In the genomic region with DNA sequence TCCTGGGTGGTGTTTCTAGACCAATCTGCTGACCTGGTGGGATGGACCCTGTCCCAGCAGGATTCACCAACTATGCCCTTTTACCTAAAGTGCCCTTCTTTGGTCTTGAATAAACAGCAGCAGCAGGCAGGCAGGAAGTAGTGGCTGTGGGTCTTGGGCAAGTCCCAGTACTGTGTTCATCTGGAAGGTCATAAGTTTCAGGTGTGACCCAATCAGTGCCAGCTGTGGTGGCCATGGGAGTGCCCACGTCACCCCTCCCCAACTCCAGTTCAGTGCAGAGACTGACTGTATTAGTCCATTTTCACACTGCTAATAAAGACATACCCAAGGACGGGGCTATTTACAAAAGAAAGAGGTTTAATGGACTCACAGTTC, we compare ENCODE assay signal across 1 cellular context.
TF ChIP-seq lines count a peak whose summit lies in the region.

No MANE protein-coding gene starts in this region.

TF ChIP-seq in IMR-90, 13 proteins besides CTCF, POLR2A, EP300 and RAD21 (continued from another document):
- no peak for TF ChIP-seq USF2 (IDR thresholded peaks at IDR 0.05; ENCODE audit: low read depth, low read length)
- TF ChIP-seq CEBPB (IDR thresholded peaks at IDR 0.05; ENCODE audit: low read depth, low read length) = no peak
- no peak for TF ChIP-seq RCOR1 (IDR thresholded peaks at IDR 0.05; ENCODE audit: insufficient replicate concordance, low read length)
- no peak for TF ChIP-seq NFE2L2 (IDR thresholded peaks at IDR 0.05; ENCODE audit: low read depth, low read length)
- no peak for TF ChIP-seq CHD1 (IDR thresholded peaks at IDR 0.05; ENCODE audit: low read depth, low read length)
